Comparison of ENCODE assay signal across 13 cellular contexts in genomic region chr6:158808442-158808833, GRCh38. TPM values are rescaled to one million over a fixed set of nuclear protein-coding genes. Genes with fewer than 3 reads are reported as not detected.
A peak's percentile ranks its signal among the peaks of the same experiment; 100 is the strongest.
DNase-seq lines count a peak whose midpoint lies in the region; ATAC-seq and TF ChIP-seq lines count a peak whose summit lies in the region.
"Had no signal": no experiment of that assay in that cellular context is flagged by ENCODE, and none has a peak within 500 bp of the region (broad histone marks: within the 10 kb centered on the region; RNA-seq: fewer than 3 reads in every experiment).

No MANE protein-coding gene starts in this region.

- ATAC-seq in HG03159 (IDR thresholded peaks at IDR 0.05; ENCODE audit: unreplicated experiment) (peak; percentile 2), GM19397 (IDR thresholded peaks at IDR 0.05; ENCODE audit: unreplicated experiment) (no peak)
- ATAC-seq in stimulated activated naive CD8-positive, alpha-beta T cell treated with anti-CD3 and anti-CD28 coated beads, Interleukin-15, Interleukin-2, amounts not matched to agents 100 U/mL and 50 U/mL, for 24 hours: no peak

- peaks cover 73% of the 10 kb centered on the region for H3K79me2 ChIP-seq in parathyroid adenoma

- DNase-seq in NCI-H2171 treated with DMSO at 0.1 percent for 48 hours (lab: John Stamatoyannopoulos, UW): peak; percentile 21
- no peak for DNase-seq in NCI-H2171 (lab: John Stamatoyannopoulos, UW)
- DNase-seq in adrenal gland: peak in 2 of 7 donors; percentile 15 to 44
- no peak for DNase-seq in EL
- no peak for DNase-seq in stimulated activated naive CD8-positive, alpha-beta T cell treated with anti-CD3 and anti-CD28 coated beads, Interleukin-15, Interleukin-2, amounts not matched to agents 100 U/mL and 50 U/mL, for 24 hours
- DNase-seq: activated CD4-positive, CD25-positive, alpha-beta regulatory T cell treated with anti-CD3 and anti-CD28 coated beads, Interleukin-2, amount 50 U/mL, for 72 hours; effector CD4-positive, alpha-beta T cell; KBM-7; NCI-H2227 treated with DMSO at 0.1 percent for 48 hours had no signal

- H2AFZ ChIP-seq in parathyroid adenoma: no peak overlapping the region

- H3K27me3 ChIP-seq in adrenal gland: no peaks in the 10 kb centered on the region
- no peaks in the 10 kb centered on the region for H3K27me3 ChIP-seq in parathyroid adenoma (ENCODE audit: control insufficient read depth, insufficient read depth, low read length)

- no peak for TF ChIP-seq POLR2A in adrenal gland (IDR thresholded peaks at IDR 0.05)

- H3K36me3 ChIP-seq in adrenal gland (replicated peaks in 1 of 2): no peaks in the 10 kb centered on the region
- H3K36me3 ChIP-seq in parathyroid adenoma (ENCODE audit: control insufficient read depth, insufficient read depth, low read length): no peaks in the 10 kb centered on the region

- H3K27ac ChIP-seq in adrenal gland: peak overlapping the region in 3 of 5 donors; percentile 30 to 62 (median 36)
- peak overlapping the region; percentile 95 for H3K27ac ChIP-seq in parathyroid adenoma

- H3K4me3 ChIP-seq in adrenal gland (no peak overlapping the region), parathyroid adenoma (ENCODE audit: low read depth, low read length) (peak overlapping the region; percentile 32)
- H3K4me3 ChIP-seq: smooth muscle cell had no signal

- TF ChIP-seq CTCF in adrenal gland (IDR thresholded peaks at IDR 0.05) (no peak), parathyroid adenoma (IDR thresholded peaks at IDR 0.05) (peak; percentile 25)

- WGBS in adrenal gland, 4 donors: 77 to 82% (median 79%) methylated on average over 6 of the region's 6 CpGs

- H3K9me3 ChIP-seq in adrenal gland (replicated peaks in 1 of 3): no peaks in the 10 kb centered on the region
- no peaks in the 10 kb centered on the region for H3K9me3 ChIP-seq in parathyroid adenoma (ENCODE audit: control insufficient read depth, low read length)

- intact Hi-C loops in adrenal gland (cut with DNase I): no loop called here

- H3K9ac ChIP-seq in parathyroid adenoma: no peak overlapping the region

- H3K4me2 ChIP-seq in parathyroid adenoma (ENCODE audit: low read length): peak overlapping the region; percentile 61
- H3K4me2 ChIP-seq: smooth muscle cell had no signal

- H3K4me1 ChIP-seq in adrenal gland (replicated peaks in 1 of 2) (peaks cover 44 to 77% of the 10 kb centered on the region in 2 donors), parathyroid adenoma (peaks cover 81% of the 10 kb centered on the region)

RNA-seq across cellular contexts. Expression of gene EZR, which starts 10.7 kb away (rescaled TPM):
- 100 to 1,000 TPM; 215 to 476 (median 409) TPM for total RNA-seq in adrenal gland
- 100 to 1,000 TPM in 2 of 3 donors, 10 to 100 TPM in 1; 80.3 to 355 (median 132) TPM for polyA plus RNA-seq in adrenal gland
